In genomic region chr19:4717191-4717965, GRCh38 we compare ENCODE assay signal across 10 cellular contexts. TPM values are rescaled to one million over a fixed set of nuclear protein-coding genes. Genes with fewer than 3 reads are reported as not detected.
DNase-seq lines count a peak whose midpoint lies in the region; ATAC-seq and TF ChIP-seq lines count a peak whose summit lies in the region.
"Had no signal": no experiment of that assay in that cellular context is flagged by ENCODE, and none has a peak within 500 bp of the region (broad histone marks: within the 10 kb centered on the region; RNA-seq: fewer than 3 reads in every experiment).

No MANE protein-coding gene starts in this region.

- CTCF ChIA-PET in PC-3 (lab: Charles Lee): interaction anchor here (0.5 to 1.0 kb wide), 3 partner anchors 39 to 154 kb away, joined by 3 to 22 read pairs (median 3); no protein-coding TSS in a partner anchor

- H3K4me1 Mint-ChIP-seq in osteocyte (ENCODE audit: unreplicated experiment): peaks cover 66% of the 10 kb centered on the region
- peaks cover 41% of the 10 kb centered on the region for H3K4me1 Mint-ChIP-seq in stimulated activated memory B cell treated with anti-CD40 and anti-IgM and Interleukin-4, amounts not matched to agents 10 μg/mL and 1 μg/mL and 100 μg/mL, for 72 hours

- no peaks in the 10 kb centered on the region for H3K9me3 Mint-ChIP-seq in osteocyte (ENCODE audit: unreplicated experiment)
- no peaks in the 10 kb centered on the region for H3K9me3 Mint-ChIP-seq in stimulated activated memory B cell treated with anti-CD40 and anti-IgM and Interleukin-4, amounts not matched to agents 10 μg/mL and 1 μg/mL and 100 μg/mL, for 72 hours

- peak overlapping the region; percentile 83 for H3K27ac Mint-ChIP-seq in osteocyte (ENCODE audit: unreplicated experiment)
- H3K27ac Mint-ChIP-seq in stimulated activated memory B cell treated with anti-CD40 and anti-IgM and Interleukin-4, amounts not matched to agents 10 μg/mL and 1 μg/mL and 100 μg/mL, for 72 hours: no peak overlapping the region

- H3K27ac ChIP-seq in PC-3 (ENCODE audit: low read length): peak overlapping the region; percentile 51
- H3K27ac ChIP-seq: WERI-Rb-1 had no signal

- DNase-seq in DMS79 treated with DMSO at 0.1 percent for 48 hours (lab: John Stamatoyannopoulos, UW) (peak; percentile 32), PC-3 (peak; percentile 80), epithelial cell of esophagus (ENCODE audit: low read depth) (peak; percentile 93), osteocyte (ENCODE audit: extremely low spot score, unreplicated experiment) (peak; percentile 90)
- DNase-seq: mucosa of descending colon, WERI-Rb-1 had no signal

- no peaks in the 10 kb centered on the region for H3K9me3 ChIP-seq in PC-3 (ENCODE audit: low read length)
- H3K9me3 ChIP-seq: mucosa of descending colon had no signal

- ATAC-seq in PC-3 (peak; percentile 33), GM21619 (IDR thresholded peaks at IDR 0.05; ENCODE audit: unreplicated experiment) (no peak), HG03457 (IDR thresholded peaks at IDR 0.05; ENCODE audit: unreplicated experiment) (no peak), GM19395 (IDR thresholded peaks at IDR 0.05; ENCODE audit: unreplicated experiment) (no peak)
- no peak for ATAC-seq in stimulated activated memory B cell treated with anti-CD40 and anti-IgM and Interleukin-4, amounts not matched to agents 10 μg/mL and 1 μg/mL and 100 μg/mL, for 72 hours
- ATAC-seq: mucosa of descending colon had no signal

- no TSS peak for BruUV-seq in PC-3 (replicated peaks; lab: Mats Ljungman, UMichigan)

- TF ChIP-seq CTCF in PC-3 (conservative IDR thresholded peaks at IDR 0.05; ENCODE audit: low read depth, low read length) (no peak), epithelial cell of esophagus (IDR thresholded peaks at IDR 0.05; ENCODE audit: insufficient read depth, low read depth, low read length, missing control alignments) (peak; percentile 0), osteocyte (IDR thresholded peaks at IDR 0.05) (no peak)

- H3K79me2 ChIP-seq in PC-3 (ENCODE audit: low read length): peaks cover 69% of the 10 kb centered on the region

- H3K4me1 ChIP-seq in PC-3 (ENCODE audit: insufficient read depth, low read length): peaks cover 65% of the 10 kb centered on the region

- no peaks in the 10 kb centered on the region for H3F3A ChIP-seq in PC-3 (ENCODE audit: low read length, unreplicated experiment)

- peak overlapping the region; percentile 10; the same call in 1 of the 2 replicates for H3K9ac ChIP-seq in PC-3 (ENCODE audit: low read length)

- H3K4me2 ChIP-seq in PC-3 (ENCODE audit: low read length): peak overlapping the region; percentile 56

- H3K4me3 ChIP-seq in PC-3 (ENCODE audit: low read length) (peak overlapping the region; percentile 24; the same call in 1 of the 2 replicates), epithelial cell of esophagus (ENCODE audit: low read length) (no peak overlapping the region)
- H3K4me3 ChIP-seq: mucosa of descending colon had no signal

- no peaks in the 10 kb centered on the region for H3K27me3 Mint-ChIP-seq in osteocyte (ENCODE audit: unreplicated experiment)
- H3K27me3 Mint-ChIP-seq in stimulated activated memory B cell treated with anti-CD40 and anti-IgM and Interleukin-4, amounts not matched to agents 10 μg/mL and 1 μg/mL and 100 μg/mL, for 72 hours: no peaks in the 10 kb centered on the region

- no peak overlapping the region for H2AFZ ChIP-seq in PC-3 (ENCODE audit: low read length)

- POLR2A ChIA-PET in PC-3 (lab: Charles Lee; ENCODE audit: unreplicated experiment): interaction anchor here (0.5 kb wide), 1 partner anchor 1934 kb away, joined by 4 read pairs; no protein-coding TSS in a partner anchor

- H3K4me3 Mint-ChIP-seq in osteocyte (ENCODE audit: unreplicated experiment): peak overlapping the region; percentile 58
- H3K4me3 Mint-ChIP-seq in stimulated activated memory B cell treated with anti-CD40 and anti-IgM and Interleukin-4, amounts not matched to agents 10 μg/mL and 1 μg/mL and 100 μg/mL, for 72 hours: no peak overlapping the region

- intact Hi-C loops in PC-3 (cut with micrococcal nuclease): no loop called here

- no peaks in the 10 kb centered on the region for H3K27me3 ChIP-seq in PC-3 (ENCODE audit: low read length)

- H3K9me2 ChIP-seq in PC-3 (replicated peaks; ENCODE audit: low read length): no peaks in the 10 kb centered on the region

- peaks cover 46% of the 10 kb centered on the region for H3K36me3 ChIP-seq in PC-3 (ENCODE audit: low read depth, low read length)

- H4K20me1 ChIP-seq in PC-3 (ENCODE audit: low read length): no peaks in the 10 kb centered on the region

- H3K36me3 Mint-ChIP-seq in osteocyte (ENCODE audit: unreplicated experiment): peaks cover 10% of the 10 kb centered on the region
- peaks cover 72% of the 10 kb centered on the region for H3K36me3 Mint-ChIP-seq in stimulated activated memory B cell treated with anti-CD40 and anti-IgM and Interleukin-4, amounts not matched to agents 10 μg/mL and 1 μg/mL and 100 μg/mL, for 72 hours

RNA-seq across cellular contexts. Expression of gene DPP9, which starts 6.3 kb away (rescaled TPM):
- 129 and 215 TPM in 2 replicates for total RNA-seq in PC-3 (2014; rRNA removed)
- 45.6 and 54.8 TPM in 2 replicates for total RNA-seq in osteocyte

RNA-seq across cellular contexts. Expression of gene MYDGF, which starts 47.2 kb away (rescaled TPM):
- total RNA-seq in PC-3 (2014; rRNA removed): 426 and 474 TPM in 2 replicates
- 95.4 and 103 TPM in 2 replicates for total RNA-seq in osteocyte

Comparison
In these comparisons a context has a peak if more than half of its experiments do, and no peak if none do; other contexts are left out.
1. DNase-seq: peak in every context shown above with its lines; median percentile 93 in epithelial cell of esophagus; 90 in osteocyte; 80 in PC-3; 32 in DMS79 treated with DMSO at 0.1 percent for 48 hours.